1 cellular context compared by ENCODE assay signal in the genomic region with DNA sequence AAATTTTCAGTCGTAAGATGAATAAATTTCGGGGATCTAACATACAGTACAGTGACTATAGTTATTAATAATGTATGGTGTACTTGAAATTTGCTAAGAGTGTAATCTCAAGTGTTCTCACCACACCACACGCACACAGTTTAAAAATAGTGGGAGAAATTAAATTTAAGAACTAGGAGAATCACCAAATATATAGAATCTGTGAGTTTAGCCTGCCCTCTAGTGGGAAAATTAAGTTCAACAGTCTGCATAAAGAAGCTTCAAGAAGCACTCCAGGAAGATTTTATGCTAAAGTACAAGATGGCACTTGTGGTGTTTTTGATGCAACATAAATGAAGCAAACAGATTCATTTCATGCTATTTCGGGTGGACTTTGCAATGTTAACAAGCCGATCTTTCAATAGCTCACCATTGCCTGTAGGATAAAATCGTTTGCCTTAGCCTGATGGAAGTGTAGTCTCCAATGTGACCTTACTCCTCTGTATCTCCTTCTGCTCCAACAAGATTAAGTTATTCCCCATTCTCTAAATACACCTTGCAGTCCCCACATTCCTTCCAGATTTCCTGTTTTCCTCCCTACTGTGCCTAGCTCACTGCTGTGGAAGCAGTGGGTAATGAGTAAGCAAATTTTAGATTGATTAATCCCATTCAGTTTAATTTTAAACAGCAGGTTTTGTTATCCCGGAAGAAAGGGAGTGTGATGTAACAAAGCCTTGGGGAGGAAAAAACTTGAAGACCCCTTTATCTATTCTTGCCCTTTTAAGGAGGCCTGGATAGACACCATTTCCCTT.
TF ChIP-seq lines count a peak whose summit lies in the region.

No MANE protein-coding gene starts in this region.

TF ChIP-seq in GM23338, 12 proteins besides CTCF, POLR2A, EP300 and RAD21:
- TF ChIP-seq, protein P1, sequence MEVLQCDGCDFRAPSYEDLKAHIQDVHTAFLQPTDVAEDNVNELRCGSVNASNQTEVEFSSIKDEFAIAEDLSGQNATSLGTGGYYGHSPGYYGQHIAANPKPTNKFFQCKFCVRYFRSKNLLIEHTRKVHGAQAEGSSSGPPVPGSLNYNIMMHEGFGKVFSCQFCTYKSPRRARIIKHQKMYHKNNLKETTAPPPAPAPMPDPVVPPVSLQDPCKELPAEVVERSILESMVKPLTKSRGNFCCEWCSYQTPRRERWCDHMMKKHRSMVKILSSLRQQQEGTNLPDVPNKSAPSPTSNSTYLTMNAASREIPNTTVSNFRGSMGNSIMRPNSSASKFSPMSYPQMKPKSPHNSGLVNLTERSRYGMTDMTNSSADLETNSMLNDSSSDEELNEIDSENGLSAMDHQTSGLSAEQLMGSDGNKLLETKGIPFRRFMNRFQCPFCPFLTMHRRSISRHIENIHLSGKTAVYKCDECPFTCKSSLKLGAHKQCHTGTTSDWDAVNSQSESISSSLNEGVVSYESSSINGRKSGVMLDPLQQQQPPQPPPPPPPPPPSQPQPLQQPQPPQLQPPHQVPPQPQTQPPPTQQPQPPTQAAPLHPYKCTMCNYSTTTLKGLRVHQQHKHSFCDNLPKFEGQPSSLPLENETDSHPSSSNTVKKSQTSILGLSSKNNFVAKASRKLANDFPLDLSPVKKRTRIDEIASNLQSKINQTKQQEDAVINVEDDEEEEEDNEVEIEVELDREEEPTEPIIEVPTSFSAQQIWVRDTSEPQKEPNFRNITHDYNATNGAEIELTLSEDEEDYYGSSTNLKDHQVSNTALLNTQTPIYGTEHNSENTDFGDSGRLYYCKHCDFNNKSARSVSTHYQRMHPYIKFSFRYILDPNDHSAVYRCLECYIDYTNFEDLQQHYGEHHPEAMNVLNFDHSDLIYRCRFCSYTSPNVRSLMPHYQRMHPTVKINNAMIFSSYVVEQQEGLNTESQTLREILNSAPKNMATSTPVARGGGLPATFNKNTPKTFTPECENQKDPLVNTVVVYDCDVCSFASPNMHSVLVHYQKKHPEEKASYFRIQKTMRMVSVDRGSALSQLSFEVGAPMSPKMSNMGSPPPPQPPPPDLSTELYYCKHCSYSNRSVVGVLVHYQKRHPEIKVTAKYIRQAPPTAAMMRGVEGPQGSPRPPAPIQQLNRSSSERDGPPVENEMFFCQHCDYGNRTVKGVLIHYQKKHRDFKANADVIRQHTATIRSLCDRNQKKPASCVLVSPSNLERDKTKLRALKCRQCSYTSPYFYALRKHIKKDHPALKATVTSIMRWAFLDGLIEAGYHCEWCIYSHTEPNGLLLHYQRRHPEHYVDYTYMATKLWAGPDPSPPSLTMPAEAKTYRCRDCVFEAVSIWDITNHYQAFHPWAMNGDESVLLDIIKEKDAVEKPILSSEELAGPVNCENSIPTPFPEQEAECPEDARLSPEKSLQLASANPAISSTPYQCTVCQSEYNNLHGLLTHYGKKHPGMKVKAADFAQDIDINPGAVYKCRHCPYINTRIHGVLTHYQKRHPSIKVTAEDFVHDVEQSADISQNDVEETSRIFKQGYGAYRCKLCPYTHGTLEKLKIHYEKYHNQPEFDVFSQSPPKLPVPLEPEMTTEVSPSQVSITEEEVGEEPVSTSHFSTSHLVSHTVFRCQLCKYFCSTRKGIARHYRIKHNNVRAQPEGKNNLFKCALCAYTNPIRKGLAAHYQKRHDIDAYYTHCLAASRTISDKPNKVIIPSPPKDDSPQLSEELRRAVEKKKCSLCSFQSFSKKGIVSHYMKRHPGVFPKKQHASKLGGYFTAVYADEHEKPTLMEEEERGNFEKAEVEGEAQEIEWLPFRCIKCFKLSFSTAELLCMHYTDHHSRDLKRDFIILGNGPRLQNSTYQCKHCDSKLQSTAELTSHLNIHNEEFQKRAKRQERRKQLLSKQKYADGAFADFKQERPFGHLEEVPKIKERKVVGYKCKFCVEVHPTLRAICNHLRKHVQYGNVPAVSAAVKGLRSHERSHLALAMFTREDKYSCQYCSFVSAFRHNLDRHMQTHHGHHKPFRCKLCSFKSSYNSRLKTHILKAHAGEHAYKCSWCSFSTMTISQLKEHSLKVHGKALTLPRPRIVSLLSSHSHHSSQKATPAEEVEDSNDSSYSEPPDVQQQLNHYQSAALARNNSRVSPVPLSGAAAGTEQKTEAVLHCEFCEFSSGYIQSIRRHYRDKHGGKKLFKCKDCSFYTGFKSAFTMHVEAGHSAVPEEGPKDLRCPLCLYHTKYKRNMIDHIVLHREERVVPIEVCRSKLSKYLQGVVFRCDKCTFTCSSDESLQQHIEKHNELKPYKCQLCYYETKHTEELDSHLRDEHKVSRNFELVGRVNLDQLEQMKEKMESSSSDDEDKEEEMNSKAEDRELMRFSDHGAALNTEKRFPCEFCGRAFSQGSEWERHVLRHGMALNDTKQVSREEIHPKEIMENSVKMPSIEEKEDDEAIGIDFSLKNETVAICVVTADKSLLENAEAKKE (CRISPR knock-in tag; IDR thresholded peaks at IDR 0.05), result no peak
- TF ChIP-seq ZNF331 (CRISPR knock-in tag; IDR thresholded peaks at IDR 0.05; ENCODE audit: low read depth), result no peak
- no peak for TF ChIP-seq JUNB (IDR thresholded peaks at IDR 0.05; ENCODE audit: unreplicated experiment)
- TF ChIP-seq, protein P2, sequence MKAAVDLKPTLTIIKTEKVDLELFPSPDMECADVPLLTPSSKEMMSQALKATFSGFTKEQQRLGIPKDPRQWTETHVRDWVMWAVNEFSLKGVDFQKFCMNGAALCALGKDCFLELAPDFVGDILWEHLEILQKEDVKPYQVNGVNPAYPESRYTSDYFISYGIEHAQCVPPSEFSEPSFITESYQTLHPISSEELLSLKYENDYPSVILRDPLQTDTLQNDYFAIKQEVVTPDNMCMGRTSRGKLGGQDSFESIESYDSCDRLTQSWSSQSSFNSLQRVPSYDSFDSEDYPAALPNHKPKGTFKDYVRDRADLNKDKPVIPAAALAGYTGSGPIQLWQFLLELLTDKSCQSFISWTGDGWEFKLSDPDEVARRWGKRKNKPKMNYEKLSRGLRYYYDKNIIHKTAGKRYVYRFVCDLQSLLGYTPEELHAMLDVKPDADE (IDR thresholded peaks at IDR 0.05), result no peak
TF ChIP-seq in GM23338: peak in this region for 0.
